10 cellular contexts compared by ENCODE assay signal in the genomic region with DNA sequence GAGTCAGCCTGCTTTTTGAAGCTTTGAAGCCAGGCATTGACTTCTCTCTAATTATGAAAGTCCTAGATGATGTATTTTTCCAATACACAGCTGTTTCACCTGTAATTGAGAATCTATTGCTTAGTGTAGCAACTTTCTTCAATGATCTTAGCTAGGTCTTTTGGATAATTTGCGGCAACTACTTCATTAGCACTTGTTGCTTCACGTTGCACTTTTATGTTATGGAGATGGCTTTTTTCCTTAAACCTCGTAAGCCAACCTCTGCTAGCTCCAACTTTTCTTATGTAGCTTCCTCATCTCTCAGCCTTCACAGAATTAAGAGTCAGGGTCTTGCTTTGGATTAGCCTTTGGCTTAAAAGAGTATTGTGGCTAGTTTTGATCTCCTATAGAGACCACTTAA.
"Had no signal": no experiment of that assay in that cellular context is flagged by ENCODE, and none has a peak within 500 bp of the region (broad histone marks: within the 10 kb centered on the region; RNA-seq: fewer than 3 reads in every experiment).

No MANE protein-coding gene starts in this region.

- DNase-seq: H9, HCEC 1CT, HFFc6, IMR-90, KG1 had no signal

- FAIRE-seq: H1, H54, HTR-8/SVneo, K562 had no signal

- H3K27ac Mint-ChIP-seq: HFFc6 had no signal

- H2AFZ ChIP-seq: GM23338 had no signal

- H3K4me3 ChIP-seq: GM23338, K562 had no signal

- H3K4me3 Mint-ChIP-seq: GM23338, H9, HFFc6 had no signal

- H3K9me3 Mint-ChIP-seq: GM23338, H9, HFFc6 had no signal

- ATAC-seq: GM23338, K562 had no signal

- H3K4me2 ChIP-seq: GM23338 had no signal
